8 cellular contexts compared by ENCODE assay signal in the genomic region with DNA sequence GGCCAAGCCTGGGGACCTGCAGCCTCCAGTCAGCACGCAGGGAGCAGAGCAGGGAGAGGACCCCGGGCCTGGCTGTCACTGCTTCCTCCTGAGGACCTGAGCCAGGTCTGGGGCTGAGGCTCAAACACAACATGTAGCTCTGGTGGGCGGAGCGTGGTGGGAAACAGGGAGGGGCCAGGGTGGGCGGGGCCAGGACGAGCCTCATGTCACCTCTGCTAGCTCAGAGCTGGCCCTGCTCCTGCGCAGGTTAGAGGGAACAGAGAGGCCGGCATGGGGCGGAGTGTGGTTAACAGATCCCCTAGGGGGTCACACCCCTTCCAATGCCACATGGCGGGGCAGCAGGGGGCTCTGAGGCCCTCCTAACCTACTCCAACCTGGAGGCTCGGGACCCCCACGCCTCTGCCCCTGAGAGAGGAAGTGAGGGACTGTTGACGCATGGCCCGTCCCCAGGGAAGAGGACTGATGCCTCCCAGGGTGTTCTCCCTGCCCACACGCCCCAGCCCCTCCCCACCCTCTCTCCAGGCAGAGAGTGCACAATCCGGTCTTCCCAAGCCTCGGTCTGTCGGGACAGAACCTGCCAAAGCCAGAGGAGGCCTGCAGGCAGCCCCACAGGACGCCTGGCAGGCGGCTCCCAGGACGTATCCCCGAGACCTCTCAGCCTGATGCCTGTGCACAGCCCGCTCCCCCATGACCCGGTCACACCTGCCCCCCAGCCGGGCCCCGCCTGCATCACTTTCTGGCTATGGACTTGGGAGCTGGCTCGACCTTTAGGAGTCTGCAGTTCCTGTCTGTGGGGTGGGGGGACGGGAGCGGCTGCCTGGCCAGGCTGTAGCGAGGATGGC. TPM values are rescaled to one million over a fixed set of nuclear protein-coding genes. Genes with fewer than 3 reads are reported as not detected.
DNase-seq lines count a peak whose midpoint lies in the region; ATAC-seq and TF ChIP-seq lines count a peak whose summit lies in the region.

No MANE protein-coding gene starts in this region.

- BruUV-seq in Panc1 (replicated peaks; lab: Mats Ljungman, UMichigan), result no TSS peak

- H3K27me3 Mint-ChIP-seq in endodermal cell (ENCODE audit: insufficient read depth), result peaks cover 2% of the 10 kb centered on the region

- POLR2A ChIA-PET in Panc1 (lab: Charles Lee), result interaction anchor here (0.6 kb wide), 2 partner anchors 11 kb away, joined by 3 to 5 read pairs; no protein-coding TSS in a partner anchor

- H3K9me3 Mint-ChIP-seq in endodermal cell, result no peaks in the 10 kb centered on the region

- H3K4me1 ChIP-seq in Panc1 (ENCODE audit: control insufficient read depth, insufficient read depth, low read length) (peaks cover 77% of the 10 kb centered on the region), endodermal cell (ENCODE audit: control insufficient read depth, insufficient read depth, low read length) (peaks cover 22% of the 10 kb centered on the region)

- CTCF ChIA-PET in Panc1 (lab: Charles Lee), result interaction anchor here (1.0 kb wide), 1 partner anchor 10 kb away, joined by 3 read pairs; no protein-coding TSS in a partner anchor

- peak overlapping the region; percentile 21 to 46 for H3K4me3 ChIP-seq in Panc1 (ENCODE audit: low read depth in 2 of 2, low read length in 2 of 2)
- H3K4me3 ChIP-seq in endodermal cell (ENCODE audit: low read length), result no peak overlapping the region
- peak overlapping the region; percentile 22 for H3K4me3 ChIP-seq in skeletal muscle cell (ENCODE audit: low read depth, low read length)

- intact Hi-C loops in Panc1 (cut with micrococcal nuclease; ENCODE audit: unreplicated experiment) (no loop called here), Right ventricle myocardium superior (cut with DNase I) (no loop called here)

- in situ Hi-C loops in Panc1 (cut with HindIII; ENCODE audit: low pct_unique_long_range_greater_than_20kb, low sequenced_read_pairs), result no loop called here

- TF ChIP-seq CTCF in Panc1 (IDR thresholded peaks at IDR 0.05) (no peak), endodermal cell (conservative IDR thresholded peaks at IDR 0.05) (no peak)

- peak overlapping the region; percentile 77 for H3K27ac ChIP-seq in Panc1 (ENCODE audit: low read length)
- no peak overlapping the region for H3K27ac ChIP-seq in endodermal cell (ENCODE audit: low read depth, low read length)

- peaks cover 17% of the 10 kb centered on the region for H3K4me1 Mint-ChIP-seq in endodermal cell

- WGBS in endodermal cell (ENCODE audit: insufficient coverage in 1 of 2, insufficient read length in 1 of 2), 2 experiments, result 27 to 34% methylated on average over 18 to 29 of the region's 30 CpGs

- peak overlapping the region; percentile 10 for H3K27ac Mint-ChIP-seq in endodermal cell

- no peaks in the 10 kb centered on the region for H3K36me3 Mint-ChIP-seq in endodermal cell (ENCODE audit: low read depth)

- H3K36me3 ChIP-seq in Panc1 (ENCODE audit: control insufficient read depth, insufficient read depth, low read length) (no peaks in the 10 kb centered on the region), endodermal cell (ENCODE audit: control insufficient read depth, insufficient read depth, low read length) (no peaks in the 10 kb centered on the region)

- H3K27me3 ChIP-seq in Panc1 (ENCODE audit: control insufficient read depth, insufficient read depth, low read length) (no peaks in the 10 kb centered on the region), endodermal cell (ENCODE audit: control insufficient read depth, insufficient read depth, low read length, poor library complexity, severe bottlenecking) (no peaks in the 10 kb centered on the region)

- H3K9me3 ChIP-seq in Panc1 (ENCODE audit: control insufficient read depth, insufficient read depth, low read depth, low read length) (no peaks in the 10 kb centered on the region), endodermal cell (ENCODE audit: control insufficient read depth, low read length) (no peaks in the 10 kb centered on the region)

- DNase-seq in stimulated activated CD4-positive, alpha-beta T cell treated with anti-CD3 and anti-CD28 coated beads, Interleukin-15, amount 100 ng/mL, for 24 hours, result peak; percentile 54
- DNase-seq in stimulated activated CD4-positive, alpha-beta T cell treated with anti-CD3 and anti-CD28 coated beads, Interleukin-12 subunit alpha, Interleukin-12 subunit beta, amount 100 ng/mL, for 4 hours, result no peak
- DNase-seq in Panc1 (ENCODE audit: low read depth, low spot score), result no peak
- peak; percentile 97 for DNase-seq in endodermal cell
- DNase-seq in skeletal muscle cell (ENCODE audit: low read depth), result no peak
- DNase-seq in Right ventricle myocardium superior, result no peak
- no peak for DNase-seq in pons (ENCODE audit: low spot score)

- no peak overlapping the region for H3K4me3 Mint-ChIP-seq in endodermal cell

- peak; percentile 57 for ATAC-seq in Panc1
- no peak for ATAC-seq in Right ventricle myocardium superior (ENCODE audit: poor library complexity)
- no peak for ATAC-seq in GM19035 (IDR thresholded peaks at IDR 0.05; ENCODE audit: unreplicated experiment)

- H3K9ac ChIP-seq in endodermal cell (ENCODE audit: extremely low read depth, low read length, poor library complexity, severe bottlenecking), result no peak overlapping the region

RNA-seq across cellular contexts. Expression of a gene that starts 15.2 kb away (rescaled TPM):
- total RNA-seq in Panc1 (2021; ENCODE audit: unreplicated experiment) (175 TPM), endodermal cell (10 to 100 TPM; 84.1 to 97.0 TPM), Right ventricle myocardium superior (15.9 TPM)
- 228 TPM for polyA plus RNA-seq in Panc1 (2012; ENCODE audit: insufficient read length)
- 26.7 TPM for polyA plus RNA-seq in endodermal cell (2013, experiment 1 of 2)
- polyA plus RNA-seq in endodermal cell (2013, experiment 2 of 2), result 28.6 TPM

RNA-seq across cellular contexts. Expression of a gene that starts 33.8 kb away (rescaled TPM):
- 39.9 TPM for total RNA-seq in Panc1 (2021; ENCODE audit: unreplicated experiment)
- polyA plus RNA-seq in Panc1 (2012; ENCODE audit: insufficient read length), result 25.1 TPM
- total RNA-seq in endodermal cell, result 10 to 100 TPM; 57.1 to 63.0 TPM
- 41.5 TPM for polyA plus RNA-seq in endodermal cell (2013, experiment 1 of 2)
- 34.7 TPM for polyA plus RNA-seq in endodermal cell (2013, experiment 2 of 2)
- total RNA-seq in Right ventricle myocardium superior, result 1.00 TPM

RNA-seq across cellular contexts. Expression of a gene that starts 41.9 kb away (rescaled TPM):
- total RNA-seq in Panc1 (2021; ENCODE audit: unreplicated experiment) (231 TPM), endodermal cell (100 to 1,000 TPM; 200 to 230 TPM), Right ventricle myocardium superior (40.4 TPM)
- 326 TPM for polyA plus RNA-seq in Panc1 (2012; ENCODE audit: insufficient read length)
- polyA plus RNA-seq in endodermal cell (2013, experiment 1 of 2), result 93.5 TPM
- 91.5 TPM for polyA plus RNA-seq in endodermal cell (2013, experiment 2 of 2)

Comparison
In these comparisons a context has a peak if more than half of its experiments do, and no peak if none do; other contexts are left out.
1. DNase-seq: peak in stimulated activated CD4-positive, alpha-beta T cell treated with anti-CD3 and anti-CD28 coated beads, Interleukin-15, amount 100 ng/mL, for 24 hours (single experiment) and endodermal cell (single experiment); none in stimulated activated CD4-positive, alpha-beta T cell treated with anti-CD3 and anti-CD28 coated beads, Interleukin-12 subunit alpha, Interleukin-12 subunit beta, amount 100 ng/mL, for 4 hours (single experiment), Panc1 (single experiment), skeletal muscle cell (single experiment), Right ventricle myocardium superior (single experiment) and pons (single experiment).
2. RNA of a gene that starts 33.8 kb away (total RNA-seq): 57.1 to 63.0 TPM in endodermal cell and 39.9 TPM in Panc1 (single experiment); 1.00 TPM in Right ventricle myocardium superior (single experiment); every median in the first group is over 10 times any median in the second.